In genomic region chr2:65071499-65072180, GRCh38 we compare ENCODE assay signal across 1 cellular context.
TF ChIP-seq lines count a peak whose summit lies in the region.

No MANE protein-coding gene starts in this region.

TF ChIP-seq in GM12878, 131 proteins besides CTCF, POLR2A, EP300 and RAD21 (continued from another document):
- TF ChIP-seq NR2F1 (conservative IDR thresholded peaks at IDR 0.05) (no peak), SKIL (IDR thresholded peaks at IDR 0.05; ENCODE audit: low read depth, poor library complexity, severe bottlenecking) (no peak), MYC (IDR thresholded peaks at IDR 0.05; ENCODE audit: insufficient read depth, insufficient read length, insufficient replicate concordance, low read length, severe bottlenecking) (no peak), HSF1 (IDR thresholded peaks at IDR 0.05; ENCODE audit: low read depth, low read length) (no peak), YY1 (IDR thresholded peaks at IDR 0.05; ENCODE audit: low read depth, low read length) (no peak), MAX (IDR thresholded peaks at IDR 0.05; ENCODE audit: low read depth, low read length) (no peak), TCF7 (IDR thresholded peaks at IDR 0.05; ENCODE audit: borderline replicate concordance) (no peak), E2F8 (IDR thresholded peaks at IDR 0.05; ENCODE audit: low read depth, partially characterized antibody) (no peak)
